In genomic region chr7:75866497-75867389, GRCh38 we compare ENCODE assay signal across 7 cellular contexts. TPM values are rescaled to one million over a fixed set of nuclear protein-coding genes. Genes with fewer than 3 reads are reported as not detected.
DNase-seq lines count a peak whose midpoint lies in the region; ATAC-seq and TF ChIP-seq lines count a peak whose summit lies in the region.

No MANE protein-coding gene starts in this region.

- H3K9me3 ChIP-seq in prostate gland, result no peaks in the 10 kb centered on the region

- TF ChIP-seq POLR2A in prostate gland (IDR thresholded peaks at IDR 0.05), result no peak

- TF ChIP-seq CTCF in prostate gland (IDR thresholded peaks at IDR 0.05), result peak; percentile 62 to 94 (median 88)

- no peak overlapping the region for H3K4me3 ChIP-seq in prostate gland

- no peaks in the 10 kb centered on the region for H3K4me1 ChIP-seq in prostate gland (replicated peaks)

- DNase-seq in GM03348 (ENCODE audit: low spot score) (peak; percentile 79), M059J (ENCODE audit: low read depth) (peak; percentile 70), SHP77 (lab: John Stamatoyannopoulos, UW) (peak; percentile 68 to 82), amniotic epithelial cell (ENCODE audit: low read depth) (peak; percentile 68), cardiac septum (ENCODE audit: low spot score) (peak; percentile 82), prostate gland (ENCODE audit: low spot score) (peak; percentile 55)

- no peak overlapping the region for H3K27ac ChIP-seq in prostate gland

- intact Hi-C loops in cardiac septum (cut with DNase I), result loop anchor here (1.0 to 10.0 kb wide), 2 partner anchors 154 to 258 kb away; no protein-coding TSS in a partner anchor
- intact Hi-C loops in prostate gland (cut with DNase I), result loop anchor here (1.0 kb wide), 1 partner anchor 154 kb away; no protein-coding TSS in a partner anchor

- no peaks in the 10 kb centered on the region for H3K27me3 ChIP-seq in prostate gland (replicated peaks; ENCODE audit: insufficient read depth)

- no peaks in the 10 kb centered on the region for H3K36me3 ChIP-seq in prostate gland

- ATAC-seq in GM21528 (IDR thresholded peaks at IDR 0.05; ENCODE audit: low FRiP score, unreplicated experiment), result no peak

- 36% methylated on average over 17 of the region's 19 CpGs for WGBS in prostate gland

RNA-seq across cellular contexts. Expression of gene RHBDD2, which starts 12.1 kb away (rescaled TPM):
- total RNA-seq in M059J (2014; rRNA removed; shearing (Covaris generic)), result 81.8 and 92.7 TPM in 2 replicates
- 33.6 TPM for total RNA-seq in cardiac septum
- 100 to 1,000 TPM; 101 to 130 TPM for total RNA-seq in prostate gland

RNA-seq across cellular contexts. Expression of gene POR, which starts 48.2 kb away (rescaled TPM):
- total RNA-seq in M059J (2014; rRNA removed; shearing (Covaris generic)), result 56.8 and 90.1 TPM in 2 replicates
- total RNA-seq in cardiac septum (39.7 TPM), prostate gland (100 to 1,000 TPM in 1 of 2 donors, 10 to 100 TPM in 1; 88.0 to 136 TPM)

RNA-seq across cellular contexts. Expression of gene CCL24, which starts 53.1 kb away (rescaled TPM):
- not detected in 2 replicates for total RNA-seq in M059J (2014; rRNA removed; shearing (Covaris generic))
- total RNA-seq in cardiac septum (not detected), prostate gland (not detected)
